In genomic region chr13:30421093-30422055, GRCh38 we compare ENCODE assay signal across 8 cellular contexts. TPM values are rescaled to one million over a fixed set of nuclear protein-coding genes. Genes with fewer than 3 reads are reported as not detected.
DNase-seq lines count a peak whose midpoint lies in the region; ATAC-seq and TF ChIP-seq lines count a peak whose summit lies in the region.

No MANE protein-coding gene starts in this region.

- H3K9me3 ChIP-seq in NT2/D1 (ENCODE audit: insufficient read depth, low read length) (no peaks in the 10 kb centered on the region), thoracic aorta (no peaks in the 10 kb centered on the region)

- H3K9ac ChIP-seq in NT2/D1 (ENCODE audit: insufficient read length, low read depth) = peak overlapping the region; percentile 78

- H3K27ac ChIP-seq in thoracic aorta = peak overlapping the region; percentile 88 to 98

- peak overlapping the region in 5 of 6 donors; percentile 39 to 82 (median 65) for H3K27ac Mint-ChIP-seq in naive B cell

- H3K4me3 ChIP-seq in NT2/D1 (ENCODE audit: insufficient read length, low read depth) (peak overlapping the region; percentile 48), fibroblast of the aortic adventitia (ENCODE audit: low read depth, low read length) (peak overlapping the region; percentile 69), thoracic aorta (peak overlapping the region; percentile 90)

- H3K27me3 Mint-ChIP-seq in naive B cell = no peaks in the 10 kb centered on the region

- H3K4me1 ChIP-seq in NT2/D1 (ENCODE audit: insufficient read depth, insufficient read length) = peaks cover 3% of the 10 kb centered on the region
- H3K4me1 ChIP-seq in thoracic aorta (ENCODE audit: control insufficient read depth in 1 of 2, low read depth in 2 of 2) = peaks cover 10 to 27% of the 10 kb centered on the region in 2 donors

- H3K27me3 ChIP-seq in NT2/D1 (ENCODE audit: insufficient read depth, insufficient read length) (peaks cover 20% of the 10 kb centered on the region), thoracic aorta (replicated peaks; ENCODE audit: insufficient read depth) (no peaks in the 10 kb centered on the region)

- no peaks in the 10 kb centered on the region for H3K36me3 Mint-ChIP-seq in naive B cell

- H3K4me1 Mint-ChIP-seq in naive B cell = peaks cover 35 to 67% (median 56%) of the 10 kb centered on the region in 3 donors

- no peaks in the 10 kb centered on the region for H3K9me3 Mint-ChIP-seq in naive B cell

- H3K4me3 Mint-ChIP-seq in naive B cell = peak overlapping the region; percentile 85 to 97 (median 92)

- no peak for TF ChIP-seq CTCF in fibroblast of the aortic adventitia (IDR thresholded peaks at IDR 0.05; ENCODE audit: insufficient read depth, low read length)
- TF ChIP-seq CTCF in thoracic aorta (IDR thresholded peaks at IDR 0.05) = no peak

- H3K36me3 ChIP-seq in NT2/D1 (ENCODE audit: insufficient read depth, insufficient read length, low read length) (no peaks in the 10 kb centered on the region), thoracic aorta (no peaks in the 10 kb centered on the region)

- peak; percentile 34 for ATAC-seq in HG03175 (IDR thresholded peaks at IDR 0.05; ENCODE audit: unreplicated experiment)
- peak; percentile 9 to 12 for ATAC-seq in naive B cell (ENCODE audit: low read depth in 2 of 2)
- ATAC-seq in thoracic aorta (ENCODE audit: insufficient number of reproducible peaks, low FRiP score, low read depth) = peak; percentile 80

- DNase-seq in SIG-M5 treated with dmso at 0.1 percent for 504 hours (lab: John Stamatoyannopoulos, UW; ENCODE audit: unreplicated experiment) (peak; percentile 65), SIG-M5 (lab: John Stamatoyannopoulos, UW) (no peak), NT2/D1 (ENCODE audit: low read depth, low spot score) (peak; percentile 27), fibroblast of the aortic adventitia (ENCODE audit: low read depth) (peak; percentile 94), naive B cell (peak; percentile 35), thoracic aorta (ENCODE audit: low spot score) (peak; percentile 62)
- peak; percentile 75 for DNase-seq in activated effector memory CD4-positive, alpha-beta T cell treated with anti-CD3 and anti-CD28 coated beads, Interleukin-2, amount 50 U/mL, for 16 hours

RNA-seq across cellular contexts. Expression of gene UBE2L5, which starts 0.9 kb away (rescaled TPM):
- total RNA-seq in fibroblast of the aortic adventitia (ENCODE audit: low replicate concordance) = under 0.01 TPM in 1 of 2 replicates, not detected in the other
- polyA plus RNA-seq in naive B cell (ENCODE audit: low read depth in 6 of 6) = under 1 TPM in 2 of 6 donors, not detected in 4; 0.19 to 0.31 TPM
- total RNA-seq in thoracic aorta = 1 to 10 TPM in 1 of 2 donors, not detected in 1; 1.1 TPM

RNA-seq across cellular contexts. Expression of gene HMGB1, which starts 44.4 kb away (rescaled TPM):
- total RNA-seq in fibroblast of the aortic adventitia (ENCODE audit: low replicate concordance) = 319 and 407 TPM in 2 replicates
- 100 to 1,000 TPM; 649 to 840 (median 792) TPM for polyA plus RNA-seq in naive B cell (ENCODE audit: low read depth in 6 of 6)
- total RNA-seq in thoracic aorta = 100 to 1,000 TPM; 188 to 369 TPM

Comparison
In these comparisons a context has a peak if more than half of its experiments do, and no peak if none do; other contexts are left out.
1. ATAC-seq: peak in every context shown above with its lines; median percentile 80 in thoracic aorta; 34 in HG03175; 10 in naive B cell.